Comparison of ENCODE assay signal across 1 cellular context in genomic region chr16:69905171-69905555, GRCh38.
TF ChIP-seq lines count a peak whose summit lies in the region.

No MANE protein-coding gene starts in this region.

TF ChIP-seq in WTC11, 78 proteins besides CTCF, POLR2A, EP300 and RAD21 (continued from another document):
- no peak for TF ChIP-seq USF2 (CRISPR knock-in tag; IDR thresholded peaks at IDR 0.05)
